19 cellular contexts compared by ENCODE assay signal in the genomic region with DNA sequence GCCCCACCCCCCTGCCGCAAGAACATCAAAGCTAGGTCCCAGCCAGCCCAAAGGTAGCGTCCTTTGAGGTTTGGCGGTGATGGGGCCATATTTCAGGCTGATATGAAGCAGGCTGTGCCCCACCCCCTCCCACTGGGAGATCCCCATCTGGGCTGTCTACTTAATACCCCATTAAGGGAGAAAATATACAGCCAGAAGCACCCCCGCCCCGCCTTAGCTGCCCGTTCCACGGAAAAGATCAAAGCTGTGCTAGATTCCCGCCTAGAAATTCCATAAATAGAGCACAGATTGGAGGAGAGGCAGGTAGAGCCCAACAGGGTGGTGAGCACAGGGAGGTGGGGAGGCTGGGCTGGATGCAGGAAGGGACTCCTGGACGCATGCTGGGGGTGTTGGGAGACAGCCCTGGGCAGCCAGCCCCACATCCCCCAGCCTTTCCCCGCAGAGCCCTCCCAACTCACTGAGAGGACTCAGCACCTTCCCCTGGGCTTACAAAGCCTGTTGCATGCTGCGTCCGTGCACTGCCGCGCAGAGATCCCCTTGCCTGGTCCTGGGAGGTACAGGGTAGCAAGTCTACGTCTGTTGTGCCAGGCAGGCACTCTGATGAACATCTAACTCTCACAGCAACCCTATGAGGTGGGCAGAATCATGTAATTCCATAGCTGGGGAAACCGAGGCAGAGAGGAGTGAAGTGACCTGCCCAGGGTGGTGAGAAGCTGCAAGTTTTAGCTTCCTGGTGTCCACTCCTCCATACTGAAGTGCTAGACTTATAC. TPM values are rescaled to one million over a fixed set of nuclear protein-coding genes. Genes with fewer than 3 reads are reported as not detected.
A peak's percentile ranks its signal among the peaks of the same experiment; 100 is the strongest.
DNase-seq lines count a peak whose midpoint lies in the region; ATAC-seq and TF ChIP-seq lines count a peak whose summit lies in the region.
"Had no signal": no experiment of that assay in that cellular context is flagged by ENCODE, and none has a peak within 500 bp of the region (broad histone marks: within the 10 kb centered on the region; RNA-seq: fewer than 3 reads in every experiment).

No MANE protein-coding gene starts in this region.

- H3K9ac ChIP-seq in ES-I3 (ENCODE audit: low read depth, low read length) (peak overlapping the region; percentile 35; the same call in 1 of the 2 replicates), HUES64 (ENCODE audit: low read depth, low read length) (no peak overlapping the region)
- H3K9ac ChIP-seq: parathyroid adenoma had no signal

- H3K9me3 ChIP-seq in ES-I3 (ENCODE audit: control insufficient read depth, insufficient read depth, low read length) (no peaks in the 10 kb centered on the region), HUES64 (ENCODE audit: insufficient read depth, low read depth, low read length) (no peaks in the 10 kb centered on the region), spleen (no peaks in the 10 kb centered on the region)
- H3K9me3 ChIP-seq: left ventricle myocardium inferior, transverse colon had no signal

- H3K27ac ChIP-seq in HUES64 (ENCODE audit: low read depth, low read length), result no peak overlapping the region
- no peak overlapping the region for H3K27ac ChIP-seq in spleen
- H3K27ac ChIP-seq: left ventricle myocardium inferior, parathyroid adenoma, SK-N-MC had no signal

- H3K4me1 Mint-ChIP-seq in WTC11 (peaks cover 52% of the 10 kb centered on the region), endothelial cell (ENCODE audit: unreplicated experiment) (peaks cover 18% of the 10 kb centered on the region)
- peaks cover 40 to 84% (median 76%) of the 10 kb centered on the region in 4 donors for H3K4me1 Mint-ChIP-seq in naive thymus-derived CD8-positive, alpha-beta T cell

- H3K4me1 ChIP-seq in ES-I3 (ENCODE audit: insufficient read depth, low read length), result peaks cover 31% of the 10 kb centered on the region
- H3K4me1 ChIP-seq in HUES64 (ENCODE audit: insufficient read depth, low read length), result peaks cover 42% of the 10 kb centered on the region
- peaks cover 13 to 43% (median 29%) of the 10 kb centered on the region in 6 donors for H3K4me1 ChIP-seq in spleen
- H3K4me1 ChIP-seq: left ventricle myocardium inferior, parathyroid adenoma had no signal

- DNase-seq in WTC11 (ENCODE audit: low spot score) (no peak), NK-92 (lab: John Stamatoyannopoulos, UW; ENCODE audit: unreplicated experiment) (no peak), endothelial cell (ENCODE audit: low spot score) (no peak), spleen (no peak)
- no peak for DNase-seq in naive thymus-derived CD8-positive, alpha-beta T cell
- DNase-seq: amniotic stem cell; effector CD4-positive, alpha-beta T cell; hippocampal formation; left ventricle myocardium inferior; NCI-H1092 treated with DMSO at 0.1 percent for 48 hours; stimulated activated naive B cell treated with anti-CD40 and anti-IgM and Interleukin-4, amounts not matched to agents 10 μg/mL and 1 μg/mL and 100 μg/mL, for 72 hours had no signal

- TF ChIP-seq CTCF in WTC11 (IDR thresholded peaks at IDR 0.05) (no peak), endothelial cell (IDR thresholded peaks at IDR 0.05; ENCODE audit: unreplicated experiment) (no peak), spleen (IDR thresholded peaks at IDR 0.05 in 8 of 11, conservative IDR thresholded peaks at IDR 0.05 in 3 of 11) (no peak)

- CTCF ChIA-PET in WTC11 (lab: Charles Lee), result interaction anchor here (0.6 to 2.7 kb wide), 8 partner anchors 9 to 187 kb away, joined by 3 to 29 read pairs (median 6); no protein-coding TSS in a partner anchor

- H3K36me3 Mint-ChIP-seq in WTC11, result no peaks in the 10 kb centered on the region
- H3K36me3 Mint-ChIP-seq in naive thymus-derived CD8-positive, alpha-beta T cell, result no peaks in the 10 kb centered on the region
- H3K36me3 Mint-ChIP-seq in endothelial cell (ENCODE audit: low read depth, unreplicated experiment), result no peaks in the 10 kb centered on the region
- H3K36me3 Mint-ChIP-seq: stimulated activated naive B cell treated with anti-CD40 and anti-IgM and Interleukin-4, amounts not matched to agents 10 μg/mL and 1 μg/mL and 100 μg/mL, for 72 hours had no signal

- 12% methylated on average over 16 of the region's 16 CpGs for WGBS in HUES64
- 35 to 57% (median 50%) methylated on average over 8 to 16 of the region's 16 CpGs for whole genome bisulfite sequencing in spleen, 5 donors

- intact Hi-C loops in spleen (cut with DNase I; ENCODE audit: low total_unique reads), result no loop called here

- H3K4me3 ChIP-seq in HUES64 (ENCODE audit: low read length) (peak overlapping the region; percentile 38), spleen (no peak overlapping the region)
- H3K4me3 ChIP-seq: K562, left ventricle myocardium inferior, SK-N-MC, transverse colon had no signal

- POLR2A ChIA-PET in WTC11 (lab: Charles Lee), result interaction anchor here (0.6 kb wide), 1 partner anchor 42 kb away, joined by 3 read pairs; no protein-coding TSS in a partner anchor
- POLR2A ChIA-PET in naive thymus-derived CD8-positive, alpha-beta T cell (lab: Charles Lee), result interaction anchor here (0.6 to 5.9 kb wide), 2 partner anchors 10 to 206 kb away, joined by 5 to 35 read pairs; no protein-coding TSS in a partner anchor

- peaks cover 6% of the 10 kb centered on the region; the same call in 1 of the 2 replicates for H3K27me3 ChIP-seq in HUES64 (ENCODE audit: insufficient read depth, low read length)
- peaks cover 0 to 15% (median 0%) of the 10 kb centered on the region in 7 donors for H3K27me3 ChIP-seq in spleen (replicated peaks in 1 of 7)
- H3K27me3 ChIP-seq: transverse colon had no signal

- no peaks in the 10 kb centered on the region for H3K36me3 ChIP-seq in ES-I3 (ENCODE audit: insufficient read depth, low read length)
- no peaks in the 10 kb centered on the region for H3K36me3 ChIP-seq in HUES64 (ENCODE audit: insufficient read depth, low read length)
- no peaks in the 10 kb centered on the region for H3K36me3 ChIP-seq in spleen
- H3K36me3 ChIP-seq: left ventricle myocardium inferior, transverse colon had no signal

- no peaks in the 10 kb centered on the region for H3K9me3 Mint-ChIP-seq in WTC11
- H3K9me3 Mint-ChIP-seq in naive thymus-derived CD8-positive, alpha-beta T cell, result no peaks in the 10 kb centered on the region
- H3K9me3 Mint-ChIP-seq in endothelial cell (ENCODE audit: unreplicated experiment), result no peaks in the 10 kb centered on the region
- H3K9me3 Mint-ChIP-seq: central memory CD8-positive, alpha-beta T cell; stimulated activated naive B cell treated with anti-CD40 and anti-IgM and Interleukin-4, amounts not matched to agents 10 μg/mL and 1 μg/mL and 100 μg/mL, for 72 hours had no signal

- H3K27me3 Mint-ChIP-seq in WTC11 (ENCODE audit: low read depth), result peaks cover 26% of the 10 kb centered on the region
- peaks cover 0 to 4% (median 0%) of the 10 kb centered on the region in 5 donors for H3K27me3 Mint-ChIP-seq in naive thymus-derived CD8-positive, alpha-beta T cell
- peaks cover 16% of the 10 kb centered on the region for H3K27me3 Mint-ChIP-seq in endothelial cell (ENCODE audit: unreplicated experiment)

- no peak for ATAC-seq in WTC11
- ATAC-seq in naive thymus-derived CD8-positive, alpha-beta T cell, result no peak
- ATAC-seq: K562; stimulated activated naive B cell treated with anti-CD40 and anti-IgM and Interleukin-4, amounts not matched to agents 10 μg/mL and 1 μg/mL and 100 μg/mL, for 72 hours had no signal

- H3K4me3 Mint-ChIP-seq in WTC11, result peak overlapping the region; percentile 53
- H3K4me3 Mint-ChIP-seq in naive thymus-derived CD8-positive, alpha-beta T cell, result peak overlapping the region in 7 of 10 donors; percentile 18 to 77 (median 43)
- H3K4me3 Mint-ChIP-seq in endothelial cell (ENCODE audit: unreplicated experiment), result no peak overlapping the region
- H3K4me3 Mint-ChIP-seq: B cell; central memory CD8-positive, alpha-beta T cell; stimulated activated naive B cell treated with anti-CD40 and anti-IgM and Interleukin-4, amounts not matched to agents 10 μg/mL and 1 μg/mL and 100 μg/mL, for 72 hours had no signal

- no peak for TF ChIP-seq POLR2A in spleen (IDR thresholded peaks at IDR 0.05)

- H3K27ac Mint-ChIP-seq in WTC11 (no peak overlapping the region), endothelial cell (ENCODE audit: unreplicated experiment) (no peak overlapping the region)
- peak overlapping the region in 7 of 10 donors; percentile 36 to 68 (median 56) for H3K27ac Mint-ChIP-seq in naive thymus-derived CD8-positive, alpha-beta T cell
- H3K27ac Mint-ChIP-seq: stimulated activated naive B cell treated with anti-CD40 and anti-IgM and Interleukin-4, amounts not matched to agents 10 μg/mL and 1 μg/mL and 100 μg/mL, for 72 hours had no signal

TF ChIP-seq in WTC11, 78 proteins besides CTCF, POLR2A, EP300 and RAD21 (continues in another document):
- TF ChIP-seq ZBTB21 (CRISPR knock-in tag; IDR thresholded peaks at IDR 0.05; ENCODE audit: borderline replicate concordance), result no peak

RNA-seq across cellular contexts. Expression of gene TCF20, which starts 33.8 kb away (rescaled TPM):
- 27.1 TPM for polyA plus RNA-seq in HUES64 (2013, experiment 1 of 2)
- 27.9 TPM for polyA plus RNA-seq in HUES64 (2013, experiment 2 of 2)
- total RNA-seq in WTC11 (2021) (68.6 to 77.0 TPM (median 74.3 TPM) in 3 replicates), endothelial cell (ENCODE audit: unreplicated experiment) (63.6 TPM), spleen (10 to 100 TPM; 38.5 to 54.1 (median 45.6) TPM)
- 100 to 1,000 TPM in 1 of 2 experiments, 10 to 100 TPM in 1; 98.2 to 109 TPM for total RNA-seq in naive thymus-derived CD8-positive, alpha-beta T cell
- 1 to 10 TPM; 1.3 to 3.4 (median 2.4) TPM for polyA plus RNA-seq in naive thymus-derived CD8-positive, alpha-beta T cell
- 10 to 100 TPM in 1 of 3 donors, 1 to 10 TPM in 2; 4.4 to 10.5 (median 4.9) TPM for polyA plus RNA-seq in spleen

Comparison
In these comparisons a context has a peak if more than half of its experiments do, and no peak if none do; other contexts are left out.
1. H3K27ac Mint-ChIP-seq: peak in naive thymus-derived CD8-positive, alpha-beta T cell (7 of 10); none in WTC11 (single experiment) and endothelial cell (single experiment).